Comparison of ENCODE assay signal across 11 cellular contexts in genomic region chr11:266676-267439, GRCh38. TPM values are rescaled to one million over a fixed set of nuclear protein-coding genes. Genes with fewer than 3 reads are reported as not detected.
A peak's percentile ranks its signal among the peaks of the same experiment; 100 is the strongest.
DNase-seq lines count a peak whose midpoint lies in the region; ATAC-seq and TF ChIP-seq lines count a peak whose summit lies in the region.
"Had no signal": no experiment of that assay in that cellular context is flagged by ENCODE, and none has a peak within 500 bp of the region (broad histone marks: within the 10 kb centered on the region; RNA-seq: fewer than 3 reads in every experiment).

No MANE protein-coding gene starts in this region.

- H3K9me3 Mint-ChIP-seq in activated T-helper 17 cell treated with anti-CD3 and anti-CD28 coated beads, Interleukin-2, amount 50 U/mL, for 72 hours = no peaks in the 10 kb centered on the region
- no peaks in the 10 kb centered on the region for H3K9me3 Mint-ChIP-seq in naive thymus-derived CD8-positive, alpha-beta T cell

- no peaks in the 10 kb centered on the region for H4K20me1 ChIP-seq in DOHH2 (ENCODE audit: control insufficient read depth, insufficient read depth, low read depth, low read length)

- POLR2A ChIA-PET in naive thymus-derived CD8-positive, alpha-beta T cell (lab: Charles Lee) = interaction anchor here (1.0 to 21.0 kb wide), 18 partner anchors 9 to 240 kb away, joined by 3 to 863 read pairs (median 16); partner anchors contain the start of genes BET1L, IFITM1, IFITM2 and IFITM5

- no peak for TF ChIP-seq POLR2A in NB4 (IDR thresholded peaks at IDR 0.05; ENCODE audit: extremely low read depth, insufficient read length)

- 0 out of 2 replicates have a peak, but pooled peaks cover 4% of the 10 kb centered on the region for H3K9me3 ChIP-seq in DOHH2 (ENCODE audit: control insufficient read depth, insufficient read depth, low read length)

- no peaks in the 10 kb centered on the region for H3K27me3 ChIP-seq in DOHH2 (ENCODE audit: control insufficient read depth, low read length)

- H3K4me1 Mint-ChIP-seq in activated T-helper 17 cell treated with anti-CD3 and anti-CD28 coated beads, Interleukin-2, amount 50 U/mL, for 72 hours = peaks cover 13% of the 10 kb centered on the region
- H3K4me1 Mint-ChIP-seq in naive thymus-derived CD8-positive, alpha-beta T cell = peaks cover 9 to 39% (median 36%) of the 10 kb centered on the region in 4 donors

- peak; percentile 69 for ATAC-seq in activated T-helper 17 cell treated with anti-CD3 and anti-CD28 coated beads, Interleukin-2, amount 50 U/mL, for 72 hours (replicated peaks)
- ATAC-seq in naive thymus-derived CD8-positive, alpha-beta T cell = peak in 1 of 2 donors; percentile 10
- no peak for ATAC-seq in GM18909 (IDR thresholded peaks at IDR 0.05; ENCODE audit: poor library complexity, unreplicated experiment)
- ATAC-seq in GM19397 (IDR thresholded peaks at IDR 0.05; ENCODE audit: unreplicated experiment) = no peak

- H3K4me3 ChIP-seq in DOHH2 (ENCODE audit: low read length) (0 out of 2 replicates have a peak overlapping the region, but pooled peaks have one; percentile 35), NB4 (ENCODE audit: low read depth, low read length) (no peak overlapping the region)

- peak overlapping the region; percentile 96 for H3K27ac Mint-ChIP-seq in activated T-helper 17 cell treated with anti-CD3 and anti-CD28 coated beads, Interleukin-2, amount 50 U/mL, for 72 hours
- peak overlapping the region; percentile 69 to 98 (median 90) for H3K27ac Mint-ChIP-seq in naive thymus-derived CD8-positive, alpha-beta T cell

- TF ChIP-seq CTCF in DOHH2 (IDR thresholded peaks at IDR 0.05; ENCODE audit: low read depth, low read length, poor library complexity, severe bottlenecking) (no peak), NB4 (IDR thresholded peaks at IDR 0.05; ENCODE audit: low read depth, low read length) (no peak)

- peak overlapping the region; percentile 39; the same call in 1 of the 2 replicates for H3K4me2 ChIP-seq in DOHH2 (ENCODE audit: low read length)

- H3K36me3 ChIP-seq in DOHH2 (ENCODE audit: control insufficient read depth, low read length) = 0 out of 2 replicates have a peak, but pooled peaks cover 3% of the 10 kb centered on the region
- H3K36me3 ChIP-seq: WERI-Rb-1 had no signal

- H3K27me3 Mint-ChIP-seq in activated T-helper 17 cell treated with anti-CD3 and anti-CD28 coated beads, Interleukin-2, amount 50 U/mL, for 72 hours = no peaks in the 10 kb centered on the region
- no peaks in the 10 kb centered on the region for H3K27me3 Mint-ChIP-seq in naive thymus-derived CD8-positive, alpha-beta T cell

- no peaks in the 10 kb centered on the region for H3K9me2 ChIP-seq in DOHH2 (replicated peaks; ENCODE audit: control insufficient read depth, low read length)

- peak overlapping the region; percentile 84 for H3K4me3 Mint-ChIP-seq in activated T-helper 17 cell treated with anti-CD3 and anti-CD28 coated beads, Interleukin-2, amount 50 U/mL, for 72 hours
- H3K4me3 Mint-ChIP-seq in naive thymus-derived CD8-positive, alpha-beta T cell = peak overlapping the region; percentile 71 to 86 (median 74)

- peaks cover 20% of the 10 kb centered on the region for H3K36me3 Mint-ChIP-seq in activated T-helper 17 cell treated with anti-CD3 and anti-CD28 coated beads, Interleukin-2, amount 50 U/mL, for 72 hours (ENCODE audit: low read depth)
- H3K36me3 Mint-ChIP-seq in naive thymus-derived CD8-positive, alpha-beta T cell = no peaks in the 10 kb centered on the region

- H3F3A ChIP-seq in DOHH2 (ENCODE audit: control insufficient read depth, insufficient read depth) = peaks cover 42% of the 10 kb centered on the region

- peaks cover 9% of the 10 kb centered on the region for H3K79me2 ChIP-seq in DOHH2 (ENCODE audit: control insufficient read depth, low read length)
- H3K79me2 ChIP-seq: parathyroid adenoma had no signal

- H3K4me1 ChIP-seq in DOHH2 (ENCODE audit: control insufficient read depth, low read length) = peaks cover 44% of the 10 kb centered on the region
- H3K4me1 ChIP-seq: parathyroid adenoma had no signal

- H3K27ac ChIP-seq in DOHH2 (ENCODE audit: low read depth, low read length) = no peak overlapping the region
- H3K27ac ChIP-seq in caudate nucleus (ENCODE audit: low read depth, low read length) = no peak overlapping the region
- H3K27ac ChIP-seq: parathyroid adenoma, WERI-Rb-1 had no signal

- DNase-seq in NB4 (ENCODE audit: low read depth) (peak; percentile 54), caudate nucleus (lab: John Stamatoyannopoulos, UW) (no peak), NCI-H146 treated with DMSO at 0.1 percent for 48 hours (lab: John Stamatoyannopoulos, UW; ENCODE audit: unreplicated experiment) (no peak)
- DNase-seq in naive thymus-derived CD8-positive, alpha-beta T cell = peak in 4 of 10 donors; percentile 41 to 72 (median 45)
- DNase-seq: NCI-H524 treated with DMSO at 0.1 percent for 48 hours, WERI-Rb-1 had no signal

RNA-seq across cellular contexts. Expression of gene NLRP6, which starts 11.3 kb away (rescaled TPM):
- total RNA-seq in activated T-helper 17 cell treated with anti-CD3 and anti-CD28 coated beads, Interleukin-2, amount 50 U/mL, for 72 hours = 1 to 10 TPM in 1 of 2 donors, under 1 TPM in 1; 0.43 to 2.2 TPM
- total RNA-seq in naive thymus-derived CD8-positive, alpha-beta T cell = 10 to 100 TPM; 28.6 to 32.0 TPM
- 10 to 100 TPM in 2 of 3 donors, 1 to 10 TPM in 1; 9.1 to 25.9 (median 19.1) TPM for polyA plus RNA-seq in naive thymus-derived CD8-positive, alpha-beta T cell

RNA-seq across cellular contexts. Expression of gene PGGHG, which starts 22.1 kb away (rescaled TPM):
- 100 to 1,000 TPM in 1 of 2 donors, 10 to 100 TPM in 1; 31.7 to 196 TPM for total RNA-seq in activated T-helper 17 cell treated with anti-CD3 and anti-CD28 coated beads, Interleukin-2, amount 50 U/mL, for 72 hours
- 100 to 1,000 TPM; 662 to 707 TPM for total RNA-seq in naive thymus-derived CD8-positive, alpha-beta T cell
- polyA plus RNA-seq in naive thymus-derived CD8-positive, alpha-beta T cell = 10 to 100 TPM in 2 of 3 donors, 1 to 10 TPM in 1; 8.1 to 14.9 (median 11.2) TPM

RNA-seq across cellular contexts. Expression of gene PSMD13, which starts 30.1 kb away (rescaled TPM):
- 100 to 1,000 TPM; 153 to 211 TPM for total RNA-seq in activated T-helper 17 cell treated with anti-CD3 and anti-CD28 coated beads, Interleukin-2, amount 50 U/mL, for 72 hours
- 10 to 100 TPM; 94.4 to 99.0 TPM for total RNA-seq in naive thymus-derived CD8-positive, alpha-beta T cell
- polyA plus RNA-seq in naive thymus-derived CD8-positive, alpha-beta T cell = 100 to 1,000 TPM; 196 to 223 (median 208) TPM

RNA-seq across cellular contexts. Expression of gene SIRT3, which starts 30.7 kb away (rescaled TPM):
- 10 to 100 TPM; 16.5 to 48.5 TPM for total RNA-seq in activated T-helper 17 cell treated with anti-CD3 and anti-CD28 coated beads, Interleukin-2, amount 50 U/mL, for 72 hours
- 10 to 100 TPM; 33.6 to 33.7 TPM for total RNA-seq in naive thymus-derived CD8-positive, alpha-beta T cell
- 10 to 100 TPM in 2 of 3 donors, 1 to 10 TPM in 1; 6.5 to 14.6 (median 10.9) TPM for polyA plus RNA-seq in naive thymus-derived CD8-positive, alpha-beta T cell

RNA-seq across cellular contexts. Expression of gene IFITM5, which starts 32.5 kb away (rescaled TPM):
- not detected for total RNA-seq in activated T-helper 17 cell treated with anti-CD3 and anti-CD28 coated beads, Interleukin-2, amount 50 U/mL, for 72 hours
- not detected for total RNA-seq in naive thymus-derived CD8-positive, alpha-beta T cell
- not detected for polyA plus RNA-seq in naive thymus-derived CD8-positive, alpha-beta T cell

Comparison
In these comparisons a context has a peak if more than half of its experiments do, and no peak if none do; other contexts are left out.
1. RNA of gene NLRP6, which starts 11.3 kb away (total RNA-seq): 28.6 to 32.0 TPM in naive thymus-derived CD8-positive, alpha-beta T cell; 0.43 to 2.2 TPM in activated T-helper 17 cell treated with anti-CD3 and anti-CD28 coated beads, Interleukin-2, amount 50 U/mL, for 72 hours; every median in the first group is over 4 times any median in the second.